Comparison of ENCODE assay signal across 15 cellular contexts in the genomic region with DNA sequence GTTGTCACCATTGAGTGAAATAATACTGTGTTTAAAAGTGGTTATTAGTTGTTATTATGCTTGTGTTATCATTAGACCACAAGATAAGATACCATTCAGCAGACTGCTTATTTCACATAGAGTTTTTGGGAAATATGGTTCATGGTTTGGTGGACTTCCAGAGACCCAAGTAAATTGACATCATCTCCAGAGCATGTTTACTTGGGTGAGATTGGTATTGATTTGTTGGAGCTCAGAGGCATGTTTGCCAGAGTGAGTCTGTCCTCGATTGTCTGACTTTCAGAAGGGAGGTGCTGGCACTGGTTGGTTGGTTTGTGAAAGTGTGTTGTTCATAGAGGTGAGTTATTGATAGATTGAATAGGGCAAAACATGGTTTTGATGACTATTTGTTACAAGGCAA.
DNase-seq lines count a peak whose midpoint lies in the region; ATAC-seq and TF ChIP-seq lines count a peak whose summit lies in the region.
"Had no signal": no experiment of that assay in that cellular context is flagged by ENCODE, and none has a peak within 500 bp of the region (broad histone marks: within the 10 kb centered on the region; RNA-seq: fewer than 3 reads in every experiment).

No MANE protein-coding gene starts in this region.

- H3K36me3 ChIP-seq in PC-3 (ENCODE audit: low read depth, low read length) (no peaks in the 10 kb centered on the region), smooth muscle cell (ENCODE audit: low read depth) (no peaks in the 10 kb centered on the region)
- H3K36me3 ChIP-seq: BLaER1 treated with 17β-estradiol and CSF1 and Interleukin-3, amounts not matched to agents 10 nM and 100 nM; HAP-1 had no signal

- POLR2A ChIA-PET in PC-3 (lab: Charles Lee; ENCODE audit: unreplicated experiment), result no interaction called here

- H3K27me3 ChIP-seq in PC-3 (ENCODE audit: low read length), result no peaks in the 10 kb centered on the region
- no peaks in the 10 kb centered on the region for H3K27me3 ChIP-seq in smooth muscle cell (ENCODE audit: low read depth)
- H3K27me3 ChIP-seq: BLaER1 treated with 17β-estradiol and CSF1 and Interleukin-3, amounts not matched to agents 10 nM and 100 nM had no signal

- H3K9ac ChIP-seq in PC-3 (ENCODE audit: low read length) (no peak overlapping the region), smooth muscle cell (ENCODE audit: low read depth) (no peak overlapping the region)
- H3K9ac ChIP-seq: BLaER1 treated with 17β-estradiol and CSF1 and Interleukin-3, amounts not matched to agents 10 nM and 100 nM had no signal

- H2AFZ ChIP-seq in PC-3 (ENCODE audit: low read length) (no peak overlapping the region), smooth muscle cell (ENCODE audit: low read depth) (no peak overlapping the region)

- H3K27ac ChIP-seq in PC-3 (ENCODE audit: low read length) (no peak overlapping the region), smooth muscle cell (ENCODE audit: low read depth) (no peak overlapping the region)
- H3K27ac ChIP-seq: BLaER1 treated with 17β-estradiol and CSF1 and Interleukin-3, amounts not matched to agents 10 nM and 100 nM; HL-60 had no signal

- ATAC-seq in PC-3, result 0 out of 2 replicates have a peak, but pooled peaks have one; percentile 18

- H3K9me3 ChIP-seq in PC-3 (ENCODE audit: low read length), result no peaks in the 10 kb centered on the region
- no peaks in the 10 kb centered on the region for H3K9me3 ChIP-seq in smooth muscle cell (replicated peaks; ENCODE audit: low read depth)
- H3K9me3 ChIP-seq: HAP-1 had no signal

- no peaks in the 10 kb centered on the region for H3K79me2 ChIP-seq in PC-3 (ENCODE audit: low read length)
- H3K79me2 ChIP-seq in smooth muscle cell (ENCODE audit: low read depth), result no peaks in the 10 kb centered on the region

- H3K4me2 ChIP-seq in PC-3 (ENCODE audit: low read length), result no peak overlapping the region
- no peak overlapping the region for H3K4me2 ChIP-seq in smooth muscle cell
- H3K4me2 ChIP-seq: BLaER1 treated with 17β-estradiol and CSF1 and Interleukin-3, amounts not matched to agents 10 nM and 100 nM had no signal

- no peak overlapping the region for H3K4me3 ChIP-seq in PC-3 (ENCODE audit: low read length)
- H3K4me3 ChIP-seq in fibroblast of the aortic adventitia (ENCODE audit: low read depth, low read length), result no peak overlapping the region
- no peak overlapping the region for H3K4me3 ChIP-seq in smooth muscle cell
- H3K4me3 ChIP-seq: BLaER1 treated with 17β-estradiol and CSF1 and Interleukin-3, amounts not matched to agents 10 nM and 100 nM; HAP-1 had no signal

- DNase-seq in PC-3, result no peak
- DNase-seq in astrocyte of the hippocampus (ENCODE audit: low read depth, low spot score), result peak; percentile 71
- DNase-seq in fibroblast of the aortic adventitia (ENCODE audit: low read depth), result peak; percentile 76
- DNase-seq in non-pigmented ciliary epithelial cell (ENCODE audit: low read depth), result peak; percentile 40
- no peak for DNase-seq in activated CD8-positive, alpha-beta memory T cell treated with anti-CD3 and anti-CD28 coated beads for 24 hours
- DNase-seq in smooth muscle cell (lab: John Stamatoyannopoulos, UW; ENCODE audit: unreplicated experiment), result no peak
- no peak for DNase-seq in NCI-H2081 (lab: John Stamatoyannopoulos, UW)
- no peak for DNase-seq in NCI-H1694 (lab: John Stamatoyannopoulos, UW)
- DNase-seq: ACHN; CD4-positive, CD25-positive, alpha-beta regulatory T cell; DMS53; GF-D8 had no signal

- CTCF ChIA-PET in PC-3 (lab: Charles Lee), result no interaction called here

- intact Hi-C loops in PC-3 (cut with micrococcal nuclease), result no loop called here

- H4K20me1 ChIP-seq in PC-3 (ENCODE audit: low read length), result no peaks in the 10 kb centered on the region
- no peaks in the 10 kb centered on the region for H4K20me1 ChIP-seq in smooth muscle cell (ENCODE audit: low read depth)
- H4K20me1 ChIP-seq: BLaER1 treated with 17β-estradiol and CSF1 and Interleukin-3, amounts not matched to agents 10 nM and 100 nM had no signal

- H3K4me1 ChIP-seq in PC-3 (ENCODE audit: insufficient read depth, low read length), result no peaks in the 10 kb centered on the region
- peaks cover 14% of the 10 kb centered on the region for H3K4me1 ChIP-seq in smooth muscle cell (ENCODE audit: low read depth)
- H3K4me1 ChIP-seq: BLaER1 treated with 17β-estradiol and CSF1 and Interleukin-3, amounts not matched to agents 10 nM and 100 nM; HAP-1 had no signal

- no peaks in the 10 kb centered on the region; the same call in 1 of the 2 replicates for H3K9me2 ChIP-seq in PC-3 (replicated peaks; ENCODE audit: low read length)

- WGBS in smooth muscle cell (ENCODE audit: low lambda C conversion rate), result 95% methylated on average over 1 of the region's 1 CpG

- TF ChIP-seq CTCF in PC-3 (conservative IDR thresholded peaks at IDR 0.05; ENCODE audit: low read depth, low read length) (no peak), fibroblast of the aortic adventitia (IDR thresholded peaks at IDR 0.05; ENCODE audit: insufficient read depth, low read length) (no peak), smooth muscle cell (IDR thresholded peaks at IDR 0.05; ENCODE audit: borderline replicate concordance, insufficient read depth, poor library complexity, severe bottlenecking) (no peak)

- H3F3A ChIP-seq in PC-3 (ENCODE audit: low read length, unreplicated experiment) (no peaks in the 10 kb centered on the region), smooth muscle cell (ENCODE audit: low read depth) (no peaks in the 10 kb centered on the region)

- no TSS peak for BruUV-seq in PC-3 (replicated peaks; lab: Mats Ljungman, UMichigan)

Comparison
In these comparisons a context has a peak if more than half of its experiments do, and no peak if none do; other contexts are left out.
1. DNase-seq: peak in astrocyte of the hippocampus (single experiment), fibroblast of the aortic adventitia (single experiment) and non-pigmented ciliary epithelial cell (single experiment); none in PC-3 (single experiment), activated CD8-positive, alpha-beta memory T cell treated with anti-CD3 and anti-CD28 coated beads for 24 hours (single experiment), smooth muscle cell (single experiment), NCI-H2081 (0 of 2) and NCI-H1694 (single experiment).